In the genomic region with DNA sequence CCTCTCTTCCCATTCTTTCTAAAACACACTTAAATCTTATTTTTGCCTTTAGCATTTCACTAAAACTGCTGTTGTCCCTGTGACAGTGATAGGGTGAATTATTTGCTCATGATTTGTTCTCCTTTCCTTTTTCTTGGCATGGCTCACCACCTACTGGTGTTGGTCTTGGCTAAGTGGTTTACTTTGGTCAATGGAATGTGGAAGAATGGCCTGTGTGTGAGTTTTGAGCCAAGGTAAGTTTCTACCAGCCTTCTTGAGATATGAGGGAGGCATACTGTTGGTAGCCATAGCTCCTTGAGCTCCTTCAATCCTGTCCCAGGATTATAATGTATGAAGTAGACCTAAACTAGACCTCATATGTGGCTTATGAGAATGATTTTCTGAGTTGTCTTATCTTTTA, we compare ENCODE assay signal across 21 cellular contexts.
DNase-seq lines count a peak whose midpoint lies in the region; ATAC-seq and TF ChIP-seq lines count a peak whose summit lies in the region.
"Had no signal": no experiment of that assay in that cellular context is flagged by ENCODE, and none has a peak within 500 bp of the region (broad histone marks: within the 10 kb centered on the region; RNA-seq: fewer than 3 reads in every experiment).

No MANE protein-coding gene starts in this region.

- H3K4ac ChIP-seq in trophoblast cell (ENCODE audit: low read depth, low read length): no peak overlapping the region

- no peak overlapping the region for H3K9ac ChIP-seq in trophoblast cell (ENCODE audit: low read length)
- H3K9ac ChIP-seq: BLaER1 had no signal

- no peaks in the 10 kb centered on the region for H3K27me3 Mint-ChIP-seq in activated naive CD8-positive, alpha-beta T cell treated with anti-CD3 and anti-CD28 coated beads for 36 hours
- H3K27me3 Mint-ChIP-seq: B cell; CD4-positive, CD25-positive, alpha-beta regulatory T cell had no signal

- H3K36me3 Mint-ChIP-seq in activated naive CD8-positive, alpha-beta T cell treated with anti-CD3 and anti-CD28 coated beads for 36 hours: no peaks in the 10 kb centered on the region
- H3K36me3 Mint-ChIP-seq: CD4-positive, CD25-positive, alpha-beta regulatory T cell; CD8-positive, alpha-beta T cell had no signal

- ATAC-seq in lower lobe of right lung: peak; percentile 55 to 71
- no peak for ATAC-seq in HG02852 (IDR thresholded peaks at IDR 0.05; ENCODE audit: unreplicated experiment)
- ATAC-seq: CD8-positive, alpha-beta T cell; GM12878; GM23338; HCT116 had no signal

- no peak overlapping the region for H3K27ac Mint-ChIP-seq in activated naive CD8-positive, alpha-beta T cell treated with anti-CD3 and anti-CD28 coated beads for 36 hours
- H3K27ac Mint-ChIP-seq: B cell; CD4-positive, CD25-positive, alpha-beta regulatory T cell; CD8-positive, alpha-beta T cell; GM23338; H9 had no signal

- no peak overlapping the region for H3K4me2 ChIP-seq in trophoblast cell (ENCODE audit: low read length)
- H3K4me2 ChIP-seq: BLaER1, GM23338 had no signal

- H4K91ac ChIP-seq in trophoblast cell (ENCODE audit: low read depth, low read length): no peak overlapping the region

- H3K4me3 ChIP-seq in MG63: no peak overlapping the region
- no peak overlapping the region for H3K4me3 ChIP-seq in epithelial cell of proximal tubule (ENCODE audit: low read depth, low read length)
- H3K4me3 ChIP-seq in lower lobe of right lung: no peak overlapping the region
- no peak overlapping the region for H3K4me3 ChIP-seq in trophoblast cell (ENCODE audit: low read depth, low read length)
- H3K4me3 ChIP-seq: BLaER1, GM12878, GM23338 had no signal

- H3K18ac ChIP-seq in trophoblast cell (ENCODE audit: low read length): no peak overlapping the region

- H3K9me3 Mint-ChIP-seq in activated naive CD8-positive, alpha-beta T cell treated with anti-CD3 and anti-CD28 coated beads for 36 hours: peaks cover 6% of the 10 kb centered on the region

- H3K23ac ChIP-seq in trophoblast cell (ENCODE audit: low read length): no peak overlapping the region

- no peak overlapping the region for H2BK5ac ChIP-seq in trophoblast cell (ENCODE audit: low read depth, low read length, poor library complexity)

- no peak overlapping the region for H4K8ac ChIP-seq in trophoblast cell (ENCODE audit: low read depth, low read length)

- no peak overlapping the region for H2AFZ ChIP-seq in trophoblast cell (ENCODE audit: insufficient read depth, low read length, poor library complexity)
- H2AFZ ChIP-seq: GM23338 had no signal

- H2AK5ac ChIP-seq in trophoblast cell (ENCODE audit: low read length): no peak overlapping the region

- no peak overlapping the region for H3K27ac ChIP-seq in lower lobe of right lung
- no peak overlapping the region for H3K27ac ChIP-seq in trophoblast cell (ENCODE audit: low read depth, low read length)
- H3K27ac ChIP-seq: 22Rv1, BLaER1, C4-2B had no signal

- peak overlapping the region; percentile 25 for H2BK12ac ChIP-seq in trophoblast cell (ENCODE audit: low read length)

- intact Hi-C loops in lower lobe of right lung (cut with DNase I): no loop called here

- TF ChIP-seq CTCF in epithelial cell of proximal tubule (conservative IDR thresholded peaks at IDR 0.05; ENCODE audit: low read depth, low read length) (peak; percentile 9), lower lobe of right lung (IDR thresholded peaks at IDR 0.05) (no peak)

- H3K79me2 ChIP-seq in trophoblast cell (ENCODE audit: control insufficient read depth, insufficient read depth, low read length, poor library complexity): no peaks in the 10 kb centered on the region

- peak; percentile 15 for DNase-seq in MG63
- DNase-seq in epithelial cell of proximal tubule (ENCODE audit: low read depth): no peak
- DNase-seq in lower lobe of right lung: no peak
- DNase-seq in trophoblast cell: no peak
- no peak for DNase-seq in NCI-H1417 (lab: John Stamatoyannopoulos, UW)
- DNase-seq in activated naive CD8-positive, alpha-beta T cell treated with anti-CD3 and anti-CD28 coated beads for 36 hours: no peak
- no peak for DNase-seq in GM03348 (ENCODE audit: low spot score)
- DNase-seq: Caco-2; CD4-positive, CD25-positive, alpha-beta regulatory T cell; CD8-positive, alpha-beta T cell; DMS153; DND-41; H9 had no signal

- H3K4me3 Mint-ChIP-seq in activated naive CD8-positive, alpha-beta T cell treated with anti-CD3 and anti-CD28 coated beads for 36 hours: no peak overlapping the region
- H3K4me3 Mint-ChIP-seq: B cell; CD4-positive, CD25-positive, alpha-beta regulatory T cell; CD8-positive, alpha-beta T cell; GM23338; H9 had no signal

- H3K14ac ChIP-seq in trophoblast cell (ENCODE audit: low read length): no peak overlapping the region

- no peaks in the 10 kb centered on the region for H3K4me1 Mint-ChIP-seq in activated naive CD8-positive, alpha-beta T cell treated with anti-CD3 and anti-CD28 coated beads for 36 hours
- H3K4me1 Mint-ChIP-seq: B cell; CD4-positive, CD25-positive, alpha-beta regulatory T cell; GM23338; H9 had no signal

- H3K9me3 ChIP-seq in MG63: no peaks in the 10 kb centered on the region
- H3K9me3 ChIP-seq in lower lobe of right lung: no peaks in the 10 kb centered on the region
- no peaks in the 10 kb centered on the region for H3K9me3 ChIP-seq in trophoblast cell (ENCODE audit: insufficient read depth, low read depth, low read length)
- H3K9me3 ChIP-seq: BLaER1, Caco-2 had no signal

- no peak overlapping the region for H4K12ac ChIP-seq in trophoblast cell (ENCODE audit: low read depth, low read length)

- H3K4me1 ChIP-seq in lower lobe of right lung (no peaks in the 10 kb centered on the region), trophoblast cell (ENCODE audit: control insufficient read depth in 1 of 2, insufficient read depth in 2 of 2, low read length in 2 of 2) (peaks cover 2 to 4% of the 10 kb centered on the region in 2 experiments)
- H3K4me1 ChIP-seq: BLaER1, Caco-2 had no signal

- H3K27me3 ChIP-seq in MG63 (no peaks in the 10 kb centered on the region), lower lobe of right lung (ENCODE audit: low read depth) (no peaks in the 10 kb centered on the region), trophoblast cell (ENCODE audit: insufficient read depth, low read length) (no peaks in the 10 kb centered on the region)
- H3K27me3 ChIP-seq: BLaER1 had no signal

- H2BK120ac ChIP-seq in trophoblast cell (ENCODE audit: insufficient read depth, low read length, poor library complexity): no peak overlapping the region

- peaks cover 3% of the 10 kb centered on the region for H3K79me1 ChIP-seq in trophoblast cell (ENCODE audit: low read length)

- H3K36me3 ChIP-seq in MG63: no peaks in the 10 kb centered on the region
- H3K36me3 ChIP-seq in lower lobe of right lung: no peaks in the 10 kb centered on the region
- no peaks in the 10 kb centered on the region for H3K36me3 ChIP-seq in trophoblast cell (ENCODE audit: control insufficient read depth in 1 of 2, insufficient read depth in 2 of 2, low read length in 2 of 2)
- H3K36me3 ChIP-seq: BLaER1 had no signal
